ENCODE assay signal across 20 cellular contexts in the genomic region with DNA sequence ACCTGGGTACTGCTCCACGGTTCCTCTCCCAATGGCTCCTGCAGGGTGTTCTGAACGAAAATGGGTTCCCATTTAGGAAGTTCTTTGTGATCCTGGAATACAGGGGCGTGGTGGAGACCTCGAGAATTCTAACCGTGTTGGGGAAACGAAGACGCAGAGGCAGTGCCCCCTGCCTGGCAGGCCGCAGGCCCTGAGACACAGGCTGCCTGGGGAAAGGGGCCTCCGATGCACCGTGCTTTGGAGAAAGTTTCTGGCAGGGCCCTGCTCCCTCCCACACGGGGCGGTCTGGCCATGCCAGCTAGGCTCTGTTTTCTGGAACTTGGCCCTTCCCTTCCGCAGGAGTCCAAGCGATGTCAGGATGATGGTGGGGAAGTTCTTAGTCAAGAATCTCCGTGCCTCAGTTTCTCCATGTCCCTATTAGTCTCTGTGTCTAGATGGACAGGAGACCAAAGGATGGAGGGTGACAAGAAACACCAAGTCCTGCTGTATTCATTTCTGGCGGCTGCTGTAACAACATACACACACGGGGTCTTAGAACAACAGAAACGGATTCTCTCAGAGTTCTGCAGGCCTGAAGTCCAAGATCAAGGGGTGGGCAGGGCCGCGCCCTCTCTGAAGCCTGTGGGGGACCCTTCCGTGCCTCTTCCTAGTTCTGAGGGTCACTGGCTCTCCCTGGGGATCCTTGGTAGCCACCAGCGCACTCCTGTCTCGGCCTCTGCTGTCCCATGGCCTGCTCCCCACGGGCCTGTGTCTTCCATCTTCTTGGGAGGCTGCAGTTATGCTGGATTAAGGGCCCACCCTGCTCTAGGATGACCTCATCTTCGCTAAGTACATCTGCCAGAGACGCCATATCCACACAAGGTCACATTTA. TPM values are rescaled to one million over a fixed set of nuclear protein-coding genes. Genes with fewer than 3 reads are reported as not detected.
DNase-seq lines count a peak whose midpoint lies in the region.
"Had no signal": no experiment of that assay in that cellular context is flagged by ENCODE, and none has a peak within 500 bp of the region (broad histone marks: within the 10 kb centered on the region; RNA-seq: fewer than 3 reads in every experiment).

No MANE protein-coding gene starts in this region.

- peaks cover 53% of the 10 kb centered on the region for H3K36me3 Mint-ChIP-seq in dendritic cell treated with granulocyte-macrophage colony-stimulating factor and Interleukin-4, amounts not matched to agents 40 ng/mL and 50 ng/mL, for 4 days (ENCODE audit: low read depth)
- H3K36me3 Mint-ChIP-seq in activated T-helper 2 cell treated with anti-CD3 and anti-CD28 coated beads, Interferon-gamma antibody, Interleukin-2, Interleukin-4, amounts not matched to agents 10 μg/mL and 5 μg/mL and 100 μg/mL, durations not matched to agents 14 hours and 24 hours and 36 hours (ENCODE audit: low read depth), result no peaks in the 10 kb centered on the region

- no peak overlapping the region for H2BK12ac ChIP-seq in mesenchymal stem cell (ENCODE audit: low read length in 2 of 2)

- H3K9me3 Mint-ChIP-seq in dendritic cell treated with granulocyte-macrophage colony-stimulating factor and Interleukin-4, amounts not matched to agents 40 ng/mL and 50 ng/mL, for 4 days, result no peaks in the 10 kb centered on the region
- H3K9me3 Mint-ChIP-seq in activated T-helper 2 cell treated with anti-CD3 and anti-CD28 coated beads, Interferon-gamma antibody, Interleukin-2, Interleukin-4, amounts not matched to agents 10 μg/mL and 5 μg/mL and 100 μg/mL, durations not matched to agents 14 hours and 24 hours and 36 hours, result no peaks in the 10 kb centered on the region

- H2AK5ac ChIP-seq in mesenchymal stem cell (ENCODE audit: low read length, severe bottlenecking), result no peak overlapping the region

- no peak overlapping the region for H3K4me3 Mint-ChIP-seq in dendritic cell treated with granulocyte-macrophage colony-stimulating factor and Interleukin-4, amounts not matched to agents 40 ng/mL and 50 ng/mL, for 4 days
- no peak overlapping the region for H3K4me3 Mint-ChIP-seq in activated T-helper 2 cell treated with anti-CD3 and anti-CD28 coated beads, Interferon-gamma antibody, Interleukin-2, Interleukin-4, amounts not matched to agents 10 μg/mL and 5 μg/mL and 100 μg/mL, durations not matched to agents 14 hours and 24 hours and 36 hours (ENCODE audit: low read depth)

- no peak overlapping the region for H2BK120ac ChIP-seq in mesenchymal stem cell (ENCODE audit: low read depth, low read length)

- H4K91ac ChIP-seq in mesenchymal stem cell (ENCODE audit: low read length), result no peak overlapping the region

- peaks cover 94% of the 10 kb centered on the region for H3K4me1 Mint-ChIP-seq in dendritic cell treated with granulocyte-macrophage colony-stimulating factor and Interleukin-4, amounts not matched to agents 40 ng/mL and 50 ng/mL, for 4 days (ENCODE audit: low read depth)
- H3K4me1 Mint-ChIP-seq in activated T-helper 2 cell treated with anti-CD3 and anti-CD28 coated beads, Interferon-gamma antibody, Interleukin-2, Interleukin-4, amounts not matched to agents 10 μg/mL and 5 μg/mL and 100 μg/mL, durations not matched to agents 14 hours and 24 hours and 36 hours (ENCODE audit: low read depth), result peaks cover 10% of the 10 kb centered on the region

- no peak overlapping the region for H3K14ac ChIP-seq in mesenchymal stem cell (ENCODE audit: low read length in 2 of 2)

- peak overlapping the region; percentile 99 for H3K27ac Mint-ChIP-seq in dendritic cell treated with granulocyte-macrophage colony-stimulating factor and Interleukin-4, amounts not matched to agents 40 ng/mL and 50 ng/mL, for 4 days
- H3K27ac Mint-ChIP-seq in activated T-helper 2 cell treated with anti-CD3 and anti-CD28 coated beads, Interferon-gamma antibody, Interleukin-2, Interleukin-4, amounts not matched to agents 10 μg/mL and 5 μg/mL and 100 μg/mL, durations not matched to agents 14 hours and 24 hours and 36 hours, result no peak overlapping the region

- H3K23ac ChIP-seq in mesenchymal stem cell (ENCODE audit: low read length in 2 of 2), result no peak overlapping the region

- no peak overlapping the region for H3K27ac ChIP-seq in BLaER1
- H3K27ac ChIP-seq in BLaER1 treated with 17β-estradiol and CSF1 and Interleukin-3, amounts not matched to agents 10 nM and 100 nM, result peak overlapping the region in 8 of 11 experiments; percentile 8 to 94 (median 84); a peak in 8 of 22 replicates
- no peak overlapping the region for H3K27ac ChIP-seq in mesenchymal stem cell (ENCODE audit: low read length, poor library complexity, severe bottlenecking)
- H3K27ac ChIP-seq: SJSA1 had no signal

- H2AFZ ChIP-seq in mesenchymal stem cell (ENCODE audit: low read depth, low read length), result no peak overlapping the region

- H3K4me3 ChIP-seq in BLaER1 (no peak overlapping the region), mesenchymal stem cell (ENCODE audit: insufficient read depth in 1 of 2, low read depth in 1 of 2, low read length in 2 of 2) (no peak overlapping the region)
- no peak overlapping the region for H3K4me3 ChIP-seq in BLaER1 treated with 17β-estradiol and CSF1 and Interleukin-3, amounts not matched to agents 10 nM and 100 nM
- H3K4me3 ChIP-seq: K562, SJSA1 had no signal

- H3K36me3 ChIP-seq in BLaER1 (no peaks in the 10 kb centered on the region), mesenchymal stem cell (ENCODE audit: control insufficient read depth in 1 of 2, insufficient read depth in 2 of 2, low read depth in 1 of 2, low read length in 2 of 2) (no peaks in the 10 kb centered on the region)
- H3K36me3 ChIP-seq in BLaER1 treated with 17β-estradiol and CSF1 and Interleukin-3, amounts not matched to agents 10 nM and 100 nM, result no peaks in the 10 kb centered on the region
- H3K36me3 ChIP-seq: SJSA1 had no signal

- H3K4ac ChIP-seq in mesenchymal stem cell (ENCODE audit: low read depth in 1 of 2, low read length in 2 of 2), result no peak overlapping the region

- no peaks in the 10 kb centered on the region for H3K9me3 ChIP-seq in BLaER1
- H3K9me3 ChIP-seq in BLaER1 treated with 17β-estradiol and CSF1 and Interleukin-3, amounts not matched to agents 10 nM and 100 nM (replicated peaks in 1 of 11), result no peaks in the 10 kb centered on the region
- H3K9me3 ChIP-seq in mesenchymal stem cell (ENCODE audit: control insufficient read depth, low read length), result no peaks in the 10 kb centered on the region
- H3K9me3 ChIP-seq: SJSA1 had no signal

- peaks cover 4% of the 10 kb centered on the region; the same call in 1 of the 2 replicates for H4K20me1 ChIP-seq in BLaER1
- peaks cover 0 to 2% (median 0%) of the 10 kb centered on the region in 11 experiments; a peak in 2 of 22 replicates for H4K20me1 ChIP-seq in BLaER1 treated with 17β-estradiol and CSF1 and Interleukin-3, amounts not matched to agents 10 nM and 100 nM

- H3K4me2 ChIP-seq in BLaER1 (peak overlapping the region; percentile 95; the same call in 1 of the 2 replicates), mesenchymal stem cell (ENCODE audit: low read length, poor library complexity, severe bottlenecking) (no peak overlapping the region)
- peak overlapping the region; percentile 84 to 96 (median 92); a peak in 17 of 22 replicates for H3K4me2 ChIP-seq in BLaER1 treated with 17β-estradiol and CSF1 and Interleukin-3, amounts not matched to agents 10 nM and 100 nM

- intact Hi-C loops in dendritic cell treated with granulocyte-macrophage colony-stimulating factor and Interleukin-4, amounts not matched to agents 40 ng/mL and 50 ng/mL, for 4 days (cut with micrococcal nuclease), result no loop called here
- intact Hi-C loops in posterior vena cava (cut with DNase I), result no loop called here
- intact Hi-C loops in activated T-helper 2 cell treated with anti-CD3 and anti-CD28 coated beads, Interferon-gamma antibody, Interleukin-2, Interleukin-4, amounts not matched to agents 10 μg/mL and 5 μg/mL and 100 μg/mL, durations not matched to agents 14 hours and 24 hours and 36 hours (cut with micrococcal nuclease), result no loop called here

- H3K27me3 ChIP-seq in BLaER1 (no peaks in the 10 kb centered on the region), mesenchymal stem cell (ENCODE audit: control insufficient read depth in 1 of 2, insufficient read depth in 1 of 2, low read length in 2 of 2) (peaks cover 11 to 16% of the 10 kb centered on the region in 2 experiments)
- no peaks in the 10 kb centered on the region for H3K27me3 ChIP-seq in BLaER1 treated with 17β-estradiol and CSF1 and Interleukin-3, amounts not matched to agents 10 nM and 100 nM

- 84% methylated on average over 26 of the region's 26 CpGs for WGBS in mesenchymal stem cell

- H3K4me1 ChIP-seq in BLaER1, result peaks cover 37% of the 10 kb centered on the region
- H3K4me1 ChIP-seq in BLaER1 treated with 17β-estradiol and CSF1 and Interleukin-3, amounts not matched to agents 10 nM and 100 nM, result peaks cover 36 to 83% (median 48%) of the 10 kb centered on the region in 10 experiments
- peaks cover 7% of the 10 kb centered on the region for H3K4me1 ChIP-seq in mesenchymal stem cell (ENCODE audit: control insufficient read depth, insufficient read depth, low read depth, low read length)

- no peaks in the 10 kb centered on the region for H3K79me1 ChIP-seq in mesenchymal stem cell (replicated peaks; ENCODE audit: low read length, poor library complexity, severe bottlenecking)

- H3K9ac ChIP-seq in BLaER1 (no peak overlapping the region), mesenchymal stem cell (ENCODE audit: low read length) (no peak overlapping the region)
- no peak overlapping the region for H3K9ac ChIP-seq in BLaER1 treated with 17β-estradiol and CSF1 and Interleukin-3, amounts not matched to agents 10 nM and 100 nM

- no peak overlapping the region for H2BK5ac ChIP-seq in mesenchymal stem cell (ENCODE audit: low read depth, low read length, poor library complexity, severe bottlenecking)

- H4K8ac ChIP-seq in mesenchymal stem cell (ENCODE audit: low read length), result no peak overlapping the region

- H2BK15ac ChIP-seq in mesenchymal stem cell (ENCODE audit: low read depth, poor library complexity, severe bottlenecking), result no peak overlapping the region

- DNase-seq in posterior vena cava (ENCODE audit: low spot score) (peak; percentile 48), mesenchymal stem cell (no peak), SHP77 (lab: John Stamatoyannopoulos, UW) (no peak)
- DNase-seq in activated T-helper 2 cell treated with anti-CD3 and anti-CD28 coated beads, Interferon-gamma antibody, Interleukin-2, Interleukin-4, amounts not matched to agents 10 μg/mL and 5 μg/mL and 100 μg/mL, durations not matched to agents 14 hours and 24 hours and 36 hours (ENCODE audit: low spot score), result no peak
- DNase-seq: Calu3, DND-41, HCEC 1CT, Kasumi-1, MV-4-11, NCI-H1105, NCI-H146, NCI-H2029, NCI-H446, NCI-H524 treated with DMSO at 0.1 percent for 48 hours, NCI-H774 had no signal

- no peak overlapping the region for H3K18ac ChIP-seq in mesenchymal stem cell (ENCODE audit: low read depth in 1 of 2, low read length in 2 of 2)

- no peaks in the 10 kb centered on the region for H3K27me3 Mint-ChIP-seq in dendritic cell treated with granulocyte-macrophage colony-stimulating factor and Interleukin-4, amounts not matched to agents 40 ng/mL and 50 ng/mL, for 4 days
- peaks cover 2% of the 10 kb centered on the region for H3K27me3 Mint-ChIP-seq in activated T-helper 2 cell treated with anti-CD3 and anti-CD28 coated beads, Interferon-gamma antibody, Interleukin-2, Interleukin-4, amounts not matched to agents 10 μg/mL and 5 μg/mL and 100 μg/mL, durations not matched to agents 14 hours and 24 hours and 36 hours (ENCODE audit: low read depth)

RNA-seq across cellular contexts. Expression of a gene that starts 27.7 kb away (rescaled TPM):
- total RNA-seq in posterior vena cava, result 10 to 100 TPM; 91.8 to 94.2 TPM
- polyA plus RNA-seq in mesenchymal stem cell (2013, experiment 1 of 2), result 18.0 TPM
- 18.8 TPM for polyA plus RNA-seq in mesenchymal stem cell (2013, experiment 2 of 2)
- 13.3 and 14.9 TPM in 2 replicates for total RNA-seq in activated T-helper 2 cell treated with anti-CD3 and anti-CD28 coated beads, Interferon-gamma antibody, Interleukin-2, Interleukin-4, amounts not matched to agents 10 μg/mL and 5 μg/mL and 100 μg/mL, durations not matched to agents 14 hours and 24 hours and 36 hours

Comparison
In these comparisons a context has a peak if more than half of its experiments do, and no peak if none do; other contexts are left out.
1. H3K27ac ChIP-seq: peak in BLaER1 treated with 17β-estradiol and CSF1 and Interleukin-3, amounts not matched to agents 10 nM and 100 nM (8 of 11); none in BLaER1 (single experiment) and mesenchymal stem cell (single experiment).